ENCODE assay signal across 10 cellular contexts in the genomic region with DNA sequence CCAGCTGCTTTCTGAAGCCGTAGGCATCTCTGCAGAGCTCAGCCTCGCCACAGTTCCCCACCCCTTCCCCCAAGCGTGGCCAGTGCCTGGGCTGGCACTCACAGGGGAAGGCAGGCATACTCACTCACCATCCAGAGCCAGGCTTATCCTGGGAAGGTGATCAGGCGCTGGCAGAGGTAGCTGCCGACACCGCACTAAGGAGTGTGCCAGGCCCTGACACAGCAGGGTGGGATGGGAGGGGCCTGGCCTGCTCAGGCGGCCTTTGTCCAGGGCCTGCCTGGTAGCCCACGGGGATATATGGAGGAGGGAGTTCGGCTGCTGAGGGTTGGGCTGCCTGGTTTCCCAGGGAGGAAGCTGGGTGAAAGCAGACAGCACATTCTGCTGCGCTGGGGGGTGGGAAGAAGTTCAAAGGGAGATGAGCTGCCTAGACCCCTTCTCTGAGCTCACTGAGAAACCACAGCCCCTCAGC. TPM values are rescaled to one million over a fixed set of nuclear protein-coding genes. Genes with fewer than 3 reads are reported as not detected.
A peak's percentile ranks its signal among the peaks of the same experiment; 100 is the strongest.
DNase-seq lines count a peak whose midpoint lies in the region; ATAC-seq and TF ChIP-seq lines count a peak whose summit lies in the region.
"Had no signal": no experiment of that assay in that cellular context is flagged by ENCODE, and none has a peak within 500 bp of the region (broad histone marks: within the 10 kb centered on the region; RNA-seq: fewer than 3 reads in every experiment).

No MANE protein-coding gene starts in this region.

- H3K4me3 Mint-ChIP-seq in activated naive CD8-positive, alpha-beta T cell treated with anti-CD3 and anti-CD28 coated beads, Interleukin-2, amount 50 U/mL, for 24 hours = peak overlapping the region; percentile 60

- WGBS in spleen, 5 donors = 32 to 58% (median 39%) methylated on average over 10 of the region's 10 CpGs

- H3K4me1 Mint-ChIP-seq in activated naive CD8-positive, alpha-beta T cell treated with anti-CD3 and anti-CD28 coated beads, Interleukin-2, amount 50 U/mL, for 24 hours = peaks cover 89% of the 10 kb centered on the region

- peaks cover 59% of the 10 kb centered on the region for H3K36me3 Mint-ChIP-seq in activated naive CD8-positive, alpha-beta T cell treated with anti-CD3 and anti-CD28 coated beads, Interleukin-2, amount 50 U/mL, for 24 hours (ENCODE audit: low read depth)

- H3K27ac ChIP-seq in spleen = peak overlapping the region; percentile 78 to 98 (median 93)

- TF ChIP-seq POLR2A in spleen (IDR thresholded peaks at IDR 0.05) = no peak

- no peaks in the 10 kb centered on the region for H3K27me3 ChIP-seq in spleen (replicated peaks in 1 of 7)

- H3K36me3 ChIP-seq in spleen = peaks cover 0 to 92% (median 57%) of the 10 kb centered on the region in 6 donors

- DNase-seq in Jurkat, Clone E6-1 (ENCODE audit: low read depth, low spot score) = peak; percentile 61
- no peak for DNase-seq in activated naive CD8-positive, alpha-beta T cell treated with anti-CD3 and anti-CD28 coated beads, Interleukin-2, amount 50 U/mL, for 24 hours
- DNase-seq in iPS-NIHi7 (ENCODE audit: extremely low spot score) (peak; percentile 49), spleen (peak; percentile 84), NCI-H2107 (lab: John Stamatoyannopoulos, UW) (no peak), EL (no peak)
- no peak for DNase-seq in stimulated activated naive CD4-positive, alpha-beta T cell treated with Interleukin-2 at 50 U/mL for 16 hours (lab: John Stamatoyannopoulos, UW)
- DNase-seq: T1000 had no signal

- no peak for ATAC-seq in activated naive CD8-positive, alpha-beta T cell treated with anti-CD3 and anti-CD28 coated beads, Interleukin-2, amount 50 U/mL, for 24 hours
- no peak for ATAC-seq in HG03378 (IDR thresholded peaks at IDR 0.05; ENCODE audit: unreplicated experiment)

- H3K4me3 ChIP-seq in Jurkat, Clone E6-1 (ENCODE audit: low read length) = peak overlapping the region; percentile 31
- H3K4me3 ChIP-seq in spleen = peak overlapping the region in 1 of 8 donors; percentile 50

- intact Hi-C loops in spleen (cut with DNase I; ENCODE audit: low total_unique reads) = no loop called here

- H3K4me1 ChIP-seq in spleen = peaks cover 44 to 95% (median 94%) of the 10 kb centered on the region in 6 donors

- no peaks in the 10 kb centered on the region for H3K9me3 Mint-ChIP-seq in activated naive CD8-positive, alpha-beta T cell treated with anti-CD3 and anti-CD28 coated beads, Interleukin-2, amount 50 U/mL, for 24 hours

- no peak for TF ChIP-seq CTCF in spleen (IDR thresholded peaks at IDR 0.05 in 8 of 11, conservative IDR thresholded peaks at IDR 0.05 in 3 of 11)

- H3K27me3 Mint-ChIP-seq in activated naive CD8-positive, alpha-beta T cell treated with anti-CD3 and anti-CD28 coated beads, Interleukin-2, amount 50 U/mL, for 24 hours = no peaks in the 10 kb centered on the region

- no peaks in the 10 kb centered on the region for H3K9me3 ChIP-seq in spleen

- peak overlapping the region; percentile 76 for H3K27ac Mint-ChIP-seq in activated naive CD8-positive, alpha-beta T cell treated with anti-CD3 and anti-CD28 coated beads, Interleukin-2, amount 50 U/mL, for 24 hours

RNA-seq across cellular contexts. Expression of gene VSIR, which starts 15.8 kb away (rescaled TPM):
- polyA plus RNA-seq in Jurkat, Clone E6-1 (2012; ENCODE audit: insufficient read depth, insufficient read length) = 8.0 TPM
- 100 to 1,000 TPM; 202 to 512 (median 313) TPM for total RNA-seq in spleen
- 10 to 100 TPM; 34.5 to 84.3 (median 50.4) TPM for polyA plus RNA-seq in spleen

RNA-seq across cellular contexts. Expression of gene C10orf105, which starts 37.9 kb away (rescaled TPM):
- polyA plus RNA-seq in Jurkat, Clone E6-1 (2012; ENCODE audit: insufficient read depth, insufficient read length) = not detected
- 1 to 10 TPM; 1.4 to 4.4 (median 3.4) TPM for total RNA-seq in spleen
- polyA plus RNA-seq in spleen = under 1 TPM; 0.08 to 0.38 (median 0.20) TPM
- total RNA-seq: bronchial epithelial cell had no signal

Comparison
In these comparisons a context has a peak if more than half of its experiments do, and no peak if none do; other contexts are left out.
1. DNase-seq: peak in Jurkat, Clone E6-1 (single experiment), iPS-NIHi7 (single experiment) and spleen (single experiment); none in activated naive CD8-positive, alpha-beta T cell treated with anti-CD3 and anti-CD28 coated beads, Interleukin-2, amount 50 U/mL, for 24 hours (single experiment), NCI-H2107 (single experiment), EL (single experiment) and stimulated activated naive CD4-positive, alpha-beta T cell treated with Interleukin-2 at 50 U/mL for 16 hours (single experiment).